1 cellular context compared by ENCODE assay signal in the genomic region with DNA sequence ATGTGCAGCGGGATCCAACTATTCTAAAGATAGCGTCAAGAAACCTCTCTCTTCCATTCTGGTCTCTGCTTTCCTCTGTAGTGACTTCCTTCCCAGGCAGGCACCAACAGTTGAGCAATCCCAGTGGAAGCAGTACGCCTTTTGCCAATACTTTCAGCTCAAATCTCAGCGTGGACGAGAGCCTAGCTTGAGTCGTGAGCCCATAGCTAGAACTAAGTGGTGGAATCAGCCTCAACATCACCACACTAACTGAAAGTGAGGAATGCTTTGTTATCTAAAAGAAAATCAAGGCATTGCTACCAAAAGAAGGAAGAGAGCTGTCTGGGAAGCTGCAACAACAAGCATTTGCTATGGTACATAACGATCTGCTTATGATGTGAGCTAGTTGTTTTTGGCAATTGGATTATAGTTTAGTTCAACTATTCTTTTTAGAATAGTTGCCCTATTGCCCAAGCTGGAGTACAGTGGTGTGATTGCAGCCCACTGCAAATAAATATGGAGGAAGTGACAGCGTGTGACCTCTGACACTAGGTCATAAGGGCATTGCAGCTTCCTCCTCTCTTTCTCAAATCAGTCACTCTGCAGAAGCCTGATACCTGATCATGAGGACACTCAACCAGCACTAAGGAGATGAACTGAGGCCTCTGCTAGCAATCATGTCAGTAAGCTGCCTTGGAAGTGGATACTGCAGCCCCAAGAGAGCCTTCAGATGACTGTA.
TF ChIP-seq lines count a peak whose summit lies in the region.

No MANE protein-coding gene starts in this region.

TF ChIP-seq in K562, 482 proteins besides CTCF, POLR2A, EP300 and RAD21 (continued from another document):
- TF ChIP-seq PPARD (CRISPR knock-in tag; IDR thresholded peaks at IDR 0.05) (no peak), ZNF609 (CRISPR knock-in tag; IDR thresholded peaks at IDR 0.05; ENCODE audit: borderline replicate concordance) (no peak), ZNF398 (CRISPR knock-in tag; IDR thresholded peaks at IDR 0.05) (no peak), NR2C2 (CRISPR knock-in tag; IDR thresholded peaks at IDR 0.05) (peak; percentile 68; the same call in 1 of the 2 replicates), NR2C2 (tag; IDR thresholded peaks at IDR 0.05) (peak; percentile 96), ZKSCAN3 (CRISPR knock-in tag; IDR thresholded peaks at IDR 0.05) (no peak), ESRRA (IDR thresholded peaks at IDR 0.05; ENCODE audit: borderline replicate concordance, low read depth) (peak; percentile 64), CEBPB (tag; IDR thresholded peaks at IDR 0.05) (peak; percentile 59), CEBPG (CRISPR knock-in tag; IDR thresholded peaks at IDR 0.05) (no peak), CEBPG (tag; conservative IDR thresholded peaks at IDR 0.05 in 1 of 2, IDR thresholded peaks at IDR 0.05 in 1 of 2) (peak; percentile 30 to 44; a peak in 2 of 4 replicates), GATAD2B (IDR thresholded peaks at IDR 0.05; ENCODE audit: borderline replicate concordance) (no peak)
- TF ChIP-seq, protein P1, sequence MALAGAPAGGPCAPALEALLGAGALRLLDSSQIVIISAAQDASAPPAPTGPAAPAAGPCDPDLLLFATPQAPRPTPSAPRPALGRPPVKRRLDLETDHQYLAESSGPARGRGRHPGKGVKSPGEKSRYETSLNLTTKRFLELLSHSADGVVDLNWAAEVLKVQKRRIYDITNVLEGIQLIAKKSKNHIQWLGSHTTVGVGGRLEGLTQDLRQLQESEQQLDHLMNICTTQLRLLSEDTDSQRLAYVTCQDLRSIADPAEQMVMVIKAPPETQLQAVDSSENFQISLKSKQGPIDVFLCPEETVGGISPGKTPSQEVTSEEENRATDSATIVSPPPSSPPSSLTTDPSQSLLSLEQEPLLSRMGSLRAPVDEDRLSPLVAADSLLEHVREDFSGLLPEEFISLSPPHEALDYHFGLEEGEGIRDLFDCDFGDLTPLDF (CRISPR knock-in tag; IDR thresholded peaks at IDR 0.05) = no peak
- TF ChIP-seq, protein P2, sequence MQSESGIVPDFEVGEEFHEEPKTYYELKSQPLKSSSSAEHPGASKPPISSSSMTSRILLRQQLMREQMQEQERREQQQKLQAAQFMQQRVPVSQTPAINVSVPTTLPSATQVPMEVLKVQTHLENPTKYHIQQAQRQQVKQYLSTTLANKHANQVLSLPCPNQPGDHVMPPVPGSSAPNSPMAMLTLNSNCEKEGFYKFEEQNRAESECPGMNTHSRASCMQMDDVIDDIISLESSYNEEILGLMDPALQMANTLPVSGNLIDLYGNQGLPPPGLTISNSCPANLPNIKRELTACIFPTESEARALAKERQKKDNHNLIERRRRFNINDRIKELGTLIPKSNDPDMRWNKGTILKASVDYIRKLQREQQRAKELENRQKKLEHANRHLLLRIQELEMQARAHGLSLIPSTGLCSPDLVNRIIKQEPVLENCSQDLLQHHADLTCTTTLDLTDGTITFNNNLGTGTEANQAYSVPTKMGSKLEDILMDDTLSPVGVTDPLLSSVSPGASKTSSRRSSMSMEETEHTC (IDR thresholded peaks at IDR 0.05) = peak; percentile 41; the same call in 1 of the 2 replicates
- TF ChIP-seq, protein P3, sequence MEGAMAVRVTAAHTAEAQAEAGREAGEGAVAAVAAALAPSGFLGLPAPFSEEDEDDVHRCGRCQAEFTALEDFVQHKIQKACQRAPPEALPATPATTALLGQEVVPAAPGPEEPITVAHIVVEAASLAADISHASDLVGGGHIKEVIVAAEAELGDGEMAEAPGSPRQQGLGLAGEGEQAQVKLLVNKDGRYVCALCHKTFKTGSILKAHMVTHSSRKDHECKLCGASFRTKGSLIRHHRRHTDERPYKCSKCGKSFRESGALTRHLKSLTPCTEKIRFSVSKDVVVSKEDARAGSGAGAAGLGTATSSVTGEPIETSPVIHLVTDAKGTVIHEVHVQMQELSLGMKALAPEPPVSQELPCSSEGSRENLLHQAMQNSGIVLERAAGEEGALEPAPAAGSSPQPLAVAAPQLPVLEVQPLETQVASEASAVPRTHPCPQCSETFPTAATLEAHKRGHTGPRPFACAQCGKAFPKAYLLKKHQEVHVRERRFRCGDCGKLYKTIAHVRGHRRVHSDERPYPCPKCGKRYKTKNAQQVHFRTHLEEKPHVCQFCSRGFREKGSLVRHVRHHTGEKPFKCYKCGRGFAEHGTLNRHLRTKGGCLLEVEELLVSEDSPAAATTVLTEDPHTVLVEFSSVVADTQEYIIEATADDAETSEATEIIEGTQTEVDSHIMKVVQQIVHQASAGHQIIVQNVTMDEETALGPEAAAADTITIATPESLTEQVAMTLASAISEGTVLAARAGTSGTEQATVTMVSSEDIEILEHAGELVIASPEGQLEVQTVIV (CRISPR knock-in tag; IDR thresholded peaks at IDR 0.05; ENCODE audit: borderline replicate concordance) = no peak
